In genomic region chr14:61464539-61465320, GRCh38 we compare ENCODE assay signal across 7 cellular contexts.
A peak's percentile ranks its signal among the peaks of the same experiment; 100 is the strongest.
DNase-seq lines count a peak whose midpoint lies in the region; ATAC-seq and TF ChIP-seq lines count a peak whose summit lies in the region.
"Not testable (repeated sequence)": the region's sequence is repeated elsewhere in the genome, so short reads cannot be mapped to it uniquely, and the experiment has no call there.

No MANE protein-coding gene starts in this region.

- H3K14ac ChIP-seq in IMR-90 (replicated peaks; ENCODE audit: low read depth, low read length), result not testable (repeated sequence)

- not testable (repeated sequence) for H2AFZ ChIP-seq in IMR-90 (replicated peaks; ENCODE audit: low read length, poor library complexity)

- not testable (repeated sequence) for H3K23ac ChIP-seq in IMR-90 (ENCODE audit: low read depth, low read length)

- not testable (repeated sequence) for TF ChIP-seq RAD21 in IMR-90 (IDR thresholded peaks at IDR 0.05; ENCODE audit: low read length)

- not testable (repeated sequence) for H2BK20ac ChIP-seq in IMR-90 (ENCODE audit: low read depth, low read length)

- H2BK15ac ChIP-seq in IMR-90 (ENCODE audit: low read depth, low read length), result 0 out of 3 replicates have a peak overlapping the region, but pooled peaks have one; percentile 20

- H3K9ac ChIP-seq in IMR-90 (ENCODE audit: low read depth, low read length), result not testable (repeated sequence)

- H3K4me1 ChIP-seq in IMR-90 (ENCODE audit: control insufficient read depth, insufficient read depth, low read length) (peaks cover 23% of the 10 kb centered on the region), left ventricle myocardium inferior (peaks cover 69% of the 10 kb centered on the region)

- H2BK5ac ChIP-seq in IMR-90 (ENCODE audit: low read depth, low read length, poor library complexity, severe bottlenecking), result not testable (repeated sequence)

- not testable (repeated sequence) for H3K36me3 ChIP-seq in IMR-90 (ENCODE audit: control insufficient read depth, insufficient read depth, low read length); left ventricle myocardium inferior

- not testable (repeated sequence) for H4K5ac ChIP-seq in IMR-90 (ENCODE audit: low read depth, low read length)

- not testable (repeated sequence) for H3K9me1 ChIP-seq in IMR-90 (ENCODE audit: insufficient read depth, low read length)

- H3K18ac ChIP-seq in IMR-90 (ENCODE audit: low read depth, low read length), result not testable (repeated sequence)

- intact Hi-C loops in CD4-positive, alpha-beta T cell (cut with DNase I, micrococcal nuclease), result loop anchor here (5.0 kb wide), 2 partner anchors 38 to 663 kb away; no protein-coding TSS in a partner anchor
- intact Hi-C loops in IMR-90 (cut with micrococcal nuclease); activated CD4-positive, alpha-beta T cell treated with anti-CD3 and anti-CD28 coated beads, Interleukin-2, amount 10 ng/mL, durations not matched to agents 24 days and 14 days (cut with micrococcal nuclease): not testable (repeated sequence)
- intact Hi-C loops in left ventricle myocardium inferior (cut with micrococcal nuclease), result loop anchor here (5.0 kb wide), 1 partner anchor 268 kb away; no protein-coding TSS in a partner anchor

- H3K27ac ChIP-seq in CD4-positive, alpha-beta T cell (ENCODE audit: low read depth, low read length); IMR-90 (ENCODE audit: insufficient read depth, low read length): not testable (repeated sequence)
- H3K27ac ChIP-seq in left ventricle myocardium inferior (replicated peaks), result peak overlapping the region; percentile 90

- BruUV-seq in IMR-90 (replicated peaks; lab: Mats Ljungman, UMichigan), result not testable (repeated sequence)

- H3K4ac ChIP-seq in IMR-90 (ENCODE audit: low read depth, low read length), result not testable (repeated sequence)

- WGBS in IMR-90 (ENCODE audit: extremely low coverage in 2 of 2, insufficient read length in 1 of 2), 2 experiments, result no CpG with 5 or more reads among the region's 2 CpGs

- H3K9me3 ChIP-seq in CD4-positive, alpha-beta T cell (ENCODE audit: control insufficient read depth, low read length); IMR-90 (ENCODE audit: control insufficient read depth, insufficient read depth, low read length); left ventricle myocardium inferior (replicated peaks): not testable (repeated sequence)

- H3K9me3 Mint-ChIP-seq in CD4-positive, alpha-beta T cell; activated CD4-positive, alpha-beta T cell treated with anti-CD3 and anti-CD28 coated beads, Interleukin-2, amount 10 ng/mL, durations not matched to agents 24 days and 14 days; activated T-helper 17 cell treated with anti-CD3 and anti-CD28 coated beads, Interleukin-2, amount 50 U/mL, for 72 hours; activated naive CD8-positive, alpha-beta T cell treated with anti-CD3 and anti-CD28 coated beads, Interleukin-2, amount 50 U/mL, for 24 hours; natural killer cell treated with Interleukin-12 subunit alpha and Interleukin-12 subunit beta and Interleukin-15 and Interleukin-18, amount 100 ng/mL, for 72 hours: not testable (repeated sequence)

- H2BK120ac ChIP-seq in IMR-90 (ENCODE audit: low read depth, low read length), result not testable (repeated sequence)

- H3K4me3 ChIP-seq in IMR-90 (ENCODE audit: insufficient read depth, low read depth, low read length); left ventricle myocardium inferior: not testable (repeated sequence)

- peaks cover 96% of the 10 kb centered on the region for H3K36me3 Mint-ChIP-seq in CD4-positive, alpha-beta T cell (ENCODE audit: low read depth)
- peaks cover 69% of the 10 kb centered on the region for H3K36me3 Mint-ChIP-seq in activated CD4-positive, alpha-beta T cell treated with anti-CD3 and anti-CD28 coated beads, Interleukin-2, amount 10 ng/mL, durations not matched to agents 24 days and 14 days (ENCODE audit: low read depth)
- H3K36me3 Mint-ChIP-seq in activated T-helper 17 cell treated with anti-CD3 and anti-CD28 coated beads, Interleukin-2, amount 50 U/mL, for 72 hours (ENCODE audit: low read depth), result peaks cover 100% of the 10 kb centered on the region
- H3K36me3 Mint-ChIP-seq in activated naive CD8-positive, alpha-beta T cell treated with anti-CD3 and anti-CD28 coated beads, Interleukin-2, amount 50 U/mL, for 24 hours (ENCODE audit: low read depth), result peaks cover 74% of the 10 kb centered on the region
- peaks cover 42% of the 10 kb centered on the region for H3K36me3 Mint-ChIP-seq in natural killer cell treated with Interleukin-12 subunit alpha and Interleukin-12 subunit beta and Interleukin-15 and Interleukin-18, amount 100 ng/mL, for 72 hours

- H2AK9ac ChIP-seq in IMR-90 (replicated peaks; ENCODE audit: low read depth, low read length, poor library complexity), result not testable (repeated sequence)

- H3K79me1 ChIP-seq in IMR-90 (ENCODE audit: low read depth in 1 of 2, low read length in 2 of 2), result peaks cover 0 to 13% of the 10 kb centered on the region in 2 experiments; a peak in 2 of 4 replicates

- peak overlapping the region; percentile 79 for H3K27ac Mint-ChIP-seq in CD4-positive, alpha-beta T cell
- peak overlapping the region; percentile 32 for H3K27ac Mint-ChIP-seq in activated CD4-positive, alpha-beta T cell treated with anti-CD3 and anti-CD28 coated beads, Interleukin-2, amount 10 ng/mL, durations not matched to agents 24 days and 14 days
- H3K27ac Mint-ChIP-seq in activated T-helper 17 cell treated with anti-CD3 and anti-CD28 coated beads, Interleukin-2, amount 50 U/mL, for 72 hours, result peak overlapping the region; percentile 28
- H3K27ac Mint-ChIP-seq in activated naive CD8-positive, alpha-beta T cell treated with anti-CD3 and anti-CD28 coated beads, Interleukin-2, amount 50 U/mL, for 24 hours, result peak overlapping the region; percentile 78
- H3K27ac Mint-ChIP-seq in natural killer cell treated with Interleukin-12 subunit alpha and Interleukin-12 subunit beta and Interleukin-15 and Interleukin-18, amount 100 ng/mL, for 72 hours, result not testable (repeated sequence)

- peak overlapping the region; percentile 76; the same call in 1 of the 2 replicates for H2AK5ac ChIP-seq in IMR-90 (ENCODE audit: low read depth, low read length)

- TF ChIP-seq CTCF in CD4-positive, alpha-beta T cell (IDR thresholded peaks at IDR 0.05); IMR-90 (conservative IDR thresholded peaks at IDR 0.05; ENCODE audit: low read depth, low read length); left ventricle myocardium inferior (IDR thresholded peaks at IDR 0.05; ENCODE audit: borderline replicate concordance): not testable (repeated sequence)

- not testable (repeated sequence) for H3K4me2 ChIP-seq in IMR-90 (ENCODE audit: low read depth, low read length)

- not testable (repeated sequence) for H4K8ac ChIP-seq in IMR-90 (ENCODE audit: low read depth in 2 of 2, low read length in 2 of 2)

- not testable (repeated sequence) for H3K4me3 Mint-ChIP-seq in CD4-positive, alpha-beta T cell; activated CD4-positive, alpha-beta T cell treated with anti-CD3 and anti-CD28 coated beads, Interleukin-2, amount 10 ng/mL, durations not matched to agents 24 days and 14 days; activated T-helper 17 cell treated with anti-CD3 and anti-CD28 coated beads, Interleukin-2, amount 50 U/mL, for 72 hours; activated naive CD8-positive, alpha-beta T cell treated with anti-CD3 and anti-CD28 coated beads, Interleukin-2, amount 50 U/mL, for 24 hours
- H3K4me3 Mint-ChIP-seq in natural killer cell treated with Interleukin-12 subunit alpha and Interleukin-12 subunit beta and Interleukin-15 and Interleukin-18, amount 100 ng/mL, for 72 hours, result peak overlapping the region; percentile 30

- H3K4me1 Mint-ChIP-seq in CD4-positive, alpha-beta T cell (ENCODE audit: low read depth), result peaks cover 79% of the 10 kb centered on the region
- peaks cover 51% of the 10 kb centered on the region for H3K4me1 Mint-ChIP-seq in activated CD4-positive, alpha-beta T cell treated with anti-CD3 and anti-CD28 coated beads, Interleukin-2, amount 10 ng/mL, durations not matched to agents 24 days and 14 days
- H3K4me1 Mint-ChIP-seq in activated T-helper 17 cell treated with anti-CD3 and anti-CD28 coated beads, Interleukin-2, amount 50 U/mL, for 72 hours, result peaks cover 53% of the 10 kb centered on the region
- H3K4me1 Mint-ChIP-seq in activated naive CD8-positive, alpha-beta T cell treated with anti-CD3 and anti-CD28 coated beads, Interleukin-2, amount 50 U/mL, for 24 hours, result peaks cover 82% of the 10 kb centered on the region
- H3K4me1 Mint-ChIP-seq in natural killer cell treated with Interleukin-12 subunit alpha and Interleukin-12 subunit beta and Interleukin-15 and Interleukin-18, amount 100 ng/mL, for 72 hours (ENCODE audit: low read depth in 2 of 2), result peaks cover 78 to 80% of the 10 kb centered on the region in 2 donors

- not testable (repeated sequence) for ATAC-seq in CD4-positive, alpha-beta T cell (ENCODE audit: poor library complexity); IMR-90 (ENCODE audit: low read depth); activated T-helper 17 cell treated with anti-CD3 and anti-CD28 coated beads, Interleukin-2, amount 50 U/mL, for 72 hours (replicated peaks); activated naive CD8-positive, alpha-beta T cell treated with anti-CD3 and anti-CD28 coated beads, Interleukin-2, amount 50 U/mL, for 24 hours; natural killer cell treated with Interleukin-12 subunit alpha and Interleukin-12 subunit beta and Interleukin-15 and Interleukin-18, amount 100 ng/mL, for 72 hours

- not testable (repeated sequence) for TF ChIP-seq POLR2A in IMR-90 (IDR thresholded peaks at IDR 0.05; ENCODE audit: low read depth, low read length)

- H4K20me1 ChIP-seq in IMR-90 (ENCODE audit: insufficient read depth, low read length), result not testable (repeated sequence)

- H4K91ac ChIP-seq in IMR-90 (ENCODE audit: insufficient read depth, low read depth, low read length), result not testable (repeated sequence)

- POLR2A ChIA-PET in CD4-positive, alpha-beta T cell (lab: Charles Lee), result interaction anchor here (0.7 kb wide), 1 partner anchor 41 kb away, joined by 3 read pairs; no protein-coding TSS in a partner anchor
- POLR2A ChIA-PET in IMR-90 (lab: Charles Lee; ENCODE audit: unreplicated experiment), result interaction anchor here (1.0 kb wide), 1 partner anchor 233 kb away, joined by 3 read pairs; no protein-coding TSS in a partner anchor

- in situ Hi-C loops in IMR-90 (cut with MboI; ENCODE audit: low sequenced_read_pairs), result loop anchor here (5.0 kb wide), 1 partner anchor 268 kb away; no protein-coding TSS in a partner anchor

- CTCF ChIA-PET in CD4-positive, alpha-beta T cell (lab: Charles Lee), result interaction anchor here (1.4 kb wide), 1 partner anchor 28 kb away, joined by 3 read pairs; no protein-coding TSS in a partner anchor
- CTCF ChIA-PET in IMR-90 (lab: Yijun Ruan, JAX), result interaction anchor here (2.7 kb wide), 1 partner anchor 373 kb away, joined by 14 read pairs; no protein-coding TSS in a partner anchor

- dilution Hi-C loops in IMR-90 (cut with HindIII; ENCODE audit: low sequenced_read_pairs, unreplicated experiment), result loop anchor here (25.0 kb wide), 1 partner anchor 248 kb away; no protein-coding TSS in a partner anchor

- H3K56ac ChIP-seq in IMR-90 (ENCODE audit: extremely low read depth, insufficient read depth, low read length), result not testable (repeated sequence)

- not testable (repeated sequence) for DNase-seq in CD4-positive, alpha-beta T cell; IMR-90; activated CD4-positive, alpha-beta T cell treated with anti-CD3 and anti-CD28 coated beads, Interleukin-2, amount 10 ng/mL, durations not matched to agents 24 days and 14 days; activated naive CD8-positive, alpha-beta T cell treated with anti-CD3 and anti-CD28 coated beads, Interleukin-2, amount 50 U/mL, for 24 hours; left ventricle myocardium inferior; natural killer cell treated with Interleukin-12 subunit alpha and Interleukin-12 subunit beta and Interleukin-15 and Interleukin-18, amount 100 ng/mL, for 72 hours (ENCODE audit: low spot score)

- not testable (repeated sequence) for H3K27me3 ChIP-seq in CD4-positive, alpha-beta T cell (ENCODE audit: control insufficient read depth, insufficient read depth, low read length); IMR-90 (ENCODE audit: control insufficient read depth, insufficient read depth, low read length); left ventricle myocardium inferior (ENCODE audit: low read depth)

- not testable (repeated sequence) for H3K27me3 Mint-ChIP-seq in CD4-positive, alpha-beta T cell; activated CD4-positive, alpha-beta T cell treated with anti-CD3 and anti-CD28 coated beads, Interleukin-2, amount 10 ng/mL, durations not matched to agents 24 days and 14 days; activated T-helper 17 cell treated with anti-CD3 and anti-CD28 coated beads, Interleukin-2, amount 50 U/mL, for 72 hours; activated naive CD8-positive, alpha-beta T cell treated with anti-CD3 and anti-CD28 coated beads, Interleukin-2, amount 50 U/mL, for 24 hours; natural killer cell treated with Interleukin-12 subunit alpha and Interleukin-12 subunit beta and Interleukin-15 and Interleukin-18, amount 100 ng/mL, for 72 hours
